ENCODE assay signal across 9 cellular contexts in genomic region chr1:12339410-12339809, GRCh38.
A peak's percentile ranks its signal among the peaks of the same experiment; 100 is the strongest.
DNase-seq lines count a peak whose midpoint lies in the region; ATAC-seq and TF ChIP-seq lines count a peak whose summit lies in the region.
"Had no signal": no experiment of that assay in that cellular context is flagged by ENCODE, and none has a peak within 500 bp of the region (broad histone marks: within the 10 kb centered on the region; RNA-seq: fewer than 3 reads in every experiment).

No MANE protein-coding gene starts in this region.

- ATAC-seq in Right ventricle myocardium superior (ENCODE audit: poor library complexity) (peak; percentile 26), HG03432 (IDR thresholded peaks at IDR 0.05; ENCODE audit: unreplicated experiment) (no peak)

- DNase-seq in DMS153 treated with DMSO at 0.1 percent for 48 hours (lab: John Stamatoyannopoulos, UW; ENCODE audit: unreplicated experiment) = peak; percentile 79
- peak; percentile 1 for DNase-seq in SK-N-DZ (ENCODE audit: low spot score)
- DNase-seq in Right ventricle myocardium superior = no peak
- DNase-seq in retina = peak; percentile 17
- no peak for DNase-seq in NCI-H526 treated with DMSO at 0.1 percent for 48 hours (lab: John Stamatoyannopoulos, UW)
- DNase-seq in dedifferentiated amniotic fluid mesenchymal stem cell (ENCODE audit: extremely low spot score) = no peak
- no peak for DNase-seq in GM10266 (ENCODE audit: extremely low spot score)
- DNase-seq: Calu3 had no signal

- intact Hi-C loops in Right ventricle myocardium superior (cut with DNase I) = no loop called here

- no peak for TF ChIP-seq CTCF in GM10266 (IDR thresholded peaks at IDR 0.05; ENCODE audit: control insufficient read depth, insufficient read depth, low read depth, missing control alignments)

Comparison
In these comparisons a context has a peak if more than half of its experiments do, and no peak if none do; other contexts are left out.
1. DNase-seq: peak in DMS153 treated with DMSO at 0.1 percent for 48 hours (single experiment), SK-N-DZ (single experiment) and retina (single experiment); none in Right ventricle myocardium superior (single experiment), NCI-H526 treated with DMSO at 0.1 percent for 48 hours (single experiment), dedifferentiated amniotic fluid mesenchymal stem cell (single experiment) and GM10266 (single experiment).